8 cellular contexts compared by ENCODE assay signal in genomic region chr14:32224731-32225377, GRCh38.
DNase-seq lines count a peak whose midpoint lies in the region; ATAC-seq lines count a peak whose summit lies in the region.

No MANE protein-coding gene starts in this region.

- peaks cover 2% of the 10 kb centered on the region for H3K27me3 Mint-ChIP-seq in activated naive CD8-positive, alpha-beta T cell treated with anti-CD3 and anti-CD28 coated beads, Interleukin-2, amount 50 U/mL, for 24 hours

- ATAC-seq in activated naive CD8-positive, alpha-beta T cell treated with anti-CD3 and anti-CD28 coated beads, Interleukin-2, amount 50 U/mL, for 24 hours, result peak; percentile 84
- ATAC-seq in HG03460 (IDR thresholded peaks at IDR 0.05; ENCODE audit: unreplicated experiment), result no peak
- ATAC-seq in GM19455 (IDR thresholded peaks at IDR 0.05; ENCODE audit: unreplicated experiment), result no peak

- no peak overlapping the region for H3K4me3 Mint-ChIP-seq in activated naive CD8-positive, alpha-beta T cell treated with anti-CD3 and anti-CD28 coated beads, Interleukin-2, amount 50 U/mL, for 24 hours

- H3K36me3 Mint-ChIP-seq in activated naive CD8-positive, alpha-beta T cell treated with anti-CD3 and anti-CD28 coated beads, Interleukin-2, amount 50 U/mL, for 24 hours (ENCODE audit: low read depth), result no peaks in the 10 kb centered on the region

- peak; percentile 32 for DNase-seq in activated CD4-positive, alpha-beta T cell treated with anti-CD3 and anti-CD28 coated beads for 48 hours
- DNase-seq in activated CD4-positive, alpha-beta T cell treated with anti-CD3 and anti-CD28 coated beads for 1 hour, result no peak
- peak; percentile 17 to 44 for DNase-seq in NCI-H1930 (lab: John Stamatoyannopoulos, UW)
- peak; percentile 11 for DNase-seq in activated naive CD8-positive, alpha-beta T cell treated with anti-CD3 and anti-CD28 coated beads, Interleukin-2, amount 50 U/mL, for 24 hours
- DNase-seq in iPS-NIHi11 (ENCODE audit: low spot score), result peak; percentile 19
- peak; percentile 62 for DNase-seq in superior temporal gyrus (ENCODE audit: extremely low spot score)

- H3K9me3 Mint-ChIP-seq in activated naive CD8-positive, alpha-beta T cell treated with anti-CD3 and anti-CD28 coated beads, Interleukin-2, amount 50 U/mL, for 24 hours, result no peaks in the 10 kb centered on the region

- peaks cover 2% of the 10 kb centered on the region for H3K4me1 Mint-ChIP-seq in activated naive CD8-positive, alpha-beta T cell treated with anti-CD3 and anti-CD28 coated beads, Interleukin-2, amount 50 U/mL, for 24 hours

- no peak overlapping the region for H3K27ac Mint-ChIP-seq in activated naive CD8-positive, alpha-beta T cell treated with anti-CD3 and anti-CD28 coated beads, Interleukin-2, amount 50 U/mL, for 24 hours
